ENCODE assay signal across 8 cellular contexts in the genomic region with DNA sequence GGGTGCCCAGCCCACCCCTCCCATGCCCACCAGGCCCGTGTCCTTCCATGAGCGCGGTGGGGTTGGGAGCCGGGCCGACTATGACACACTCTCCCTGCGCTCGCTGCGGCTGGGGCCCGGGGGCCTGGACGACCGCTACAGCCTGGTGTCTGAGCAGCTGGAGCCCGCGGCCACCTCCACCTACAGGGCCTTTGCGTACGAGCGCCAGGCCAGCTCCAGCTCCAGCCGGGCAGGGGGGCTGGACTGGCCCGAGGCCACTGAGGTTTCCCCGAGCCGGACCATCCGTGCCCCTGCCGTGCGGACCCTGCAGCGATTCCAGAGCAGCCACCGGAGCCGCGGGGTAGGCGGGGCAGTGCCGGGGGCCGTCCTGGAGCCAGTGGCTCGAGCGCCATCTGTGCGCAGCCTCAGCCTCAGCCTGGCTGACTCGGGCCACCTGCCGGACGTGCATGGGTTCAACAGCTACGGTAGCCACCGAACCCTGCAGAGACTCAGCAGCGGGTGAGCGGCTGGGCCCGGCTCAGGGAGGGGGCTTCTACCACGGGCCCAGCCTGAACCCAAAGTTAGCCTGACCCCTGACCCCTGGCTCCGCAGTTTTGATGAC. TPM values are rescaled to one million over a fixed set of nuclear protein-coding genes. Genes with fewer than 3 reads are reported as not detected.
DNase-seq lines count a peak whose midpoint lies in the region; ATAC-seq and TF ChIP-seq lines count a peak whose summit lies in the region.

No MANE protein-coding gene starts in this region.

- peak overlapping the region; percentile 57 for H3K9ac ChIP-seq in skeletal muscle satellite cell (ENCODE audit: low read depth, low read length)

- peak overlapping the region; percentile 96 for H3K4me2 ChIP-seq in skeletal muscle satellite cell (ENCODE audit: low read length)

- peak; percentile 78 for DNase-seq in activated CD4-positive, alpha-beta T cell treated with anti-CD3 and anti-CD28 coated beads for 36 hours
- no peak for DNase-seq in activated CD4-positive, alpha-beta T cell treated with anti-CD3 and anti-CD28 coated beads for 48 hours
- peak; percentile 57 for DNase-seq in activated CD4-positive, alpha-beta T cell treated with anti-CD3 and anti-CD28 coated beads, Interleukin-2, amount 10 ng/mL, durations not matched to agents 7 days and 5 days
- DNase-seq in foreskin fibroblast (peak; percentile 58 to 87), DMS53 (lab: John Stamatoyannopoulos, UW) (no peak), OCI-M1 (lab: John Stamatoyannopoulos, UW) (no peak)

- CTCF ChIA-PET in activated CD4-positive, alpha-beta T cell treated with anti-CD3 and anti-CD28 coated beads for 36 hours (lab: Charles Lee): interaction anchor here (0.6 to 1.5 kb wide), 10 partner anchors 9 to 146 kb away, joined by 3 to 5 read pairs (median 3); no protein-coding TSS in a partner anchor
- CTCF ChIA-PET in activated CD4-positive, alpha-beta T cell treated with anti-CD3 and anti-CD28 coated beads, Interleukin-2, amount 10 ng/mL, durations not matched to agents 7 days and 5 days (lab: Charles Lee): interaction anchor here (0.6 to 2.3 kb wide), 17 partner anchors 9 to 146 kb away, joined by 3 to 17 read pairs (median 4); no protein-coding TSS in a partner anchor

- peaks cover 8% of the 10 kb centered on the region for H3K27me3 Mint-ChIP-seq in activated CD4-positive, alpha-beta T cell treated with anti-CD3 and anti-CD28 coated beads for 36 hours
- peaks cover 8% of the 10 kb centered on the region for H3K27me3 Mint-ChIP-seq in activated CD4-positive, alpha-beta T cell treated with anti-CD3 and anti-CD28 coated beads, Interleukin-2, amount 10 ng/mL, durations not matched to agents 7 days and 5 days

- H3K27me3 ChIP-seq in skeletal muscle satellite cell (ENCODE audit: control insufficient read depth, insufficient read depth, low read length): no peaks in the 10 kb centered on the region

- peaks cover 3% of the 10 kb centered on the region for H3K36me3 Mint-ChIP-seq in activated CD4-positive, alpha-beta T cell treated with anti-CD3 and anti-CD28 coated beads for 36 hours (ENCODE audit: low read depth)
- no peaks in the 10 kb centered on the region for H3K36me3 Mint-ChIP-seq in activated CD4-positive, alpha-beta T cell treated with anti-CD3 and anti-CD28 coated beads, Interleukin-2, amount 10 ng/mL, durations not matched to agents 7 days and 5 days (ENCODE audit: low read depth)

- peaks cover 39% of the 10 kb centered on the region for H3K4me1 ChIP-seq in skeletal muscle satellite cell (ENCODE audit: control insufficient read depth, insufficient read depth, low read length)

- no peaks in the 10 kb centered on the region for H3K9me3 Mint-ChIP-seq in activated CD4-positive, alpha-beta T cell treated with anti-CD3 and anti-CD28 coated beads for 36 hours (ENCODE audit: low read depth)
- H3K9me3 Mint-ChIP-seq in activated CD4-positive, alpha-beta T cell treated with anti-CD3 and anti-CD28 coated beads, Interleukin-2, amount 10 ng/mL, durations not matched to agents 7 days and 5 days: peaks cover 2% of the 10 kb centered on the region

- POLR2A ChIA-PET in activated CD4-positive, alpha-beta T cell treated with anti-CD3 and anti-CD28 coated beads for 36 hours (lab: Charles Lee): interaction anchor here (0.6 to 0.8 kb wide), 2 partner anchors 10 to 58 kb away, joined by 4 to 8 read pairs; no protein-coding TSS in a partner anchor
- POLR2A ChIA-PET in activated CD4-positive, alpha-beta T cell treated with anti-CD3 and anti-CD28 coated beads, Interleukin-2, amount 10 ng/mL, durations not matched to agents 7 days and 5 days (lab: Charles Lee): interaction anchor here (0.6 to 1.6 kb wide), 3 partner anchors 10 to 190 kb away, joined by 3 to 4 read pairs (median 4); partner anchors contain the start of genes BET1L and RIC8A

- intact Hi-C loops in activated CD4-positive, alpha-beta T cell treated with anti-CD3 and anti-CD28 coated beads for 36 hours (cut with DNase I, micrococcal nuclease): loop anchor here in 1 of 2 experiments (2.0 kb wide), 1 partner anchor 32 kb away; no protein-coding TSS in a partner anchor

- H3K4me1 Mint-ChIP-seq in activated CD4-positive, alpha-beta T cell treated with anti-CD3 and anti-CD28 coated beads for 36 hours: peaks cover 4% of the 10 kb centered on the region
- H3K4me1 Mint-ChIP-seq in activated CD4-positive, alpha-beta T cell treated with anti-CD3 and anti-CD28 coated beads, Interleukin-2, amount 10 ng/mL, durations not matched to agents 7 days and 5 days: peaks cover 5% of the 10 kb centered on the region

- no peaks in the 10 kb centered on the region for H3K9me3 ChIP-seq in skeletal muscle satellite cell (replicated peaks; ENCODE audit: low read length)

- no peak overlapping the region for H3K27ac Mint-ChIP-seq in activated CD4-positive, alpha-beta T cell treated with anti-CD3 and anti-CD28 coated beads for 36 hours
- no peak overlapping the region for H3K27ac Mint-ChIP-seq in activated CD4-positive, alpha-beta T cell treated with anti-CD3 and anti-CD28 coated beads, Interleukin-2, amount 10 ng/mL, durations not matched to agents 7 days and 5 days

- H3K4me3 Mint-ChIP-seq in activated CD4-positive, alpha-beta T cell treated with anti-CD3 and anti-CD28 coated beads for 36 hours: no peak overlapping the region
- H3K4me3 Mint-ChIP-seq in activated CD4-positive, alpha-beta T cell treated with anti-CD3 and anti-CD28 coated beads, Interleukin-2, amount 10 ng/mL, durations not matched to agents 7 days and 5 days: no peak overlapping the region

- no peaks in the 10 kb centered on the region for H3K36me3 ChIP-seq in skeletal muscle satellite cell (ENCODE audit: insufficient read depth, low read length)

- peak; percentile 53 for TF ChIP-seq CTCF in foreskin fibroblast (IDR thresholded peaks at IDR 0.05; ENCODE audit: low read depth, low read length)

- ATAC-seq in activated CD4-positive, alpha-beta T cell treated with anti-CD3 and anti-CD28 coated beads for 36 hours: peak; percentile 84
- peak; percentile 83 for ATAC-seq in HG03354 (IDR thresholded peaks at IDR 0.05; ENCODE audit: poor library complexity, severe bottlenecking, unreplicated experiment)

- H3K4me3 ChIP-seq in foreskin fibroblast (ENCODE audit: low read depth in 1 of 2, low read length in 2 of 2) (peak overlapping the region; percentile 42 to 43), skeletal muscle satellite cell (ENCODE audit: low read length) (peak overlapping the region; percentile 72)

RNA-seq across cellular contexts. Expression of gene PKP3, which starts 3.0 kb away (rescaled TPM):
- total RNA-seq in activated CD4-positive, alpha-beta T cell treated with anti-CD3 and anti-CD28 coated beads for 36 hours: under 1 TPM; 0.07 to 0.18 TPM
- not detected for total RNA-seq in activated CD4-positive, alpha-beta T cell treated with anti-CD3 and anti-CD28 coated beads, Interleukin-2, amount 10 ng/mL, durations not matched to agents 7 days and 5 days
- 6.1 TPM in 2 replicates for total RNA-seq in skeletal muscle satellite cell (2012; rRNA removed)

RNA-seq across cellular contexts. Expression of gene SIGIRR, which starts 17.8 kb away (rescaled TPM):
- total RNA-seq in activated CD4-positive, alpha-beta T cell treated with anti-CD3 and anti-CD28 coated beads for 36 hours: 10 to 100 TPM; 33.0 to 34.9 TPM
- total RNA-seq in activated CD4-positive, alpha-beta T cell treated with anti-CD3 and anti-CD28 coated beads, Interleukin-2, amount 10 ng/mL, durations not matched to agents 7 days and 5 days: 100 to 1,000 TPM; 226 to 255 TPM
- total RNA-seq in skeletal muscle satellite cell (2012; rRNA removed): 19.0 and 28.9 TPM in 2 replicates

RNA-seq across cellular contexts. Expression of gene B4GALNT4, which starts 27.7 kb away (rescaled TPM):
- 1 to 10 TPM; 3.8 to 6.6 TPM for total RNA-seq in activated CD4-positive, alpha-beta T cell treated with anti-CD3 and anti-CD28 coated beads for 36 hours
- total RNA-seq in activated CD4-positive, alpha-beta T cell treated with anti-CD3 and anti-CD28 coated beads, Interleukin-2, amount 10 ng/mL, durations not matched to agents 7 days and 5 days: 1 to 10 TPM; 1.5 to 1.6 TPM
- 1.0 and 2.6 TPM in 2 replicates for total RNA-seq in skeletal muscle satellite cell (2012; rRNA removed)

RNA-seq across cellular contexts. Expression of gene ANO9, which starts 44.8 kb away (rescaled TPM):
- 10 to 100 TPM; 31.7 to 38.8 TPM for total RNA-seq in activated CD4-positive, alpha-beta T cell treated with anti-CD3 and anti-CD28 coated beads for 36 hours
- total RNA-seq in activated CD4-positive, alpha-beta T cell treated with anti-CD3 and anti-CD28 coated beads, Interleukin-2, amount 10 ng/mL, durations not matched to agents 7 days and 5 days: 10 to 100 TPM; 88.2 to 94.2 TPM
- total RNA-seq in skeletal muscle satellite cell (2012; rRNA removed): not detected in 2 replicates

RNA-seq across cellular contexts. Expression of gene PTDSS2, which starts 53.0 kb away (rescaled TPM):
- total RNA-seq in activated CD4-positive, alpha-beta T cell treated with anti-CD3 and anti-CD28 coated beads for 36 hours: 10 to 100 TPM; 14.8 to 18.8 TPM
- 10 to 100 TPM; 22.7 to 25.2 TPM for total RNA-seq in activated CD4-positive, alpha-beta T cell treated with anti-CD3 and anti-CD28 coated beads, Interleukin-2, amount 10 ng/mL, durations not matched to agents 7 days and 5 days
- total RNA-seq in skeletal muscle satellite cell (2012; rRNA removed): 24.8 and 37.8 TPM in 2 replicates

Comparison
In these comparisons a context has a peak if more than half of its experiments do, and no peak if none do; other contexts are left out.
1. DNase-seq: peak in activated CD4-positive, alpha-beta T cell treated with anti-CD3 and anti-CD28 coated beads for 36 hours (single experiment), activated CD4-positive, alpha-beta T cell treated with anti-CD3 and anti-CD28 coated beads, Interleukin-2, amount 10 ng/mL, durations not matched to agents 7 days and 5 days (single experiment) and foreskin fibroblast (2 of 2); none in activated CD4-positive, alpha-beta T cell treated with anti-CD3 and anti-CD28 coated beads for 48 hours (single experiment), DMS53 (single experiment) and OCI-M1 (single experiment).
2. RNA of gene SIGIRR, which starts 17.8 kb away (total RNA-seq): 226 to 255 TPM in activated CD4-positive, alpha-beta T cell treated with anti-CD3 and anti-CD28 coated beads, Interleukin-2, amount 10 ng/mL, durations not matched to agents 7 days and 5 days; 33.0 to 34.9 TPM in activated CD4-positive, alpha-beta T cell treated with anti-CD3 and anti-CD28 coated beads for 36 hours; every median in the first group is over 4 times any median in the second.